Comparison of ENCODE assay signal across 1 cellular context in the genomic region with DNA sequence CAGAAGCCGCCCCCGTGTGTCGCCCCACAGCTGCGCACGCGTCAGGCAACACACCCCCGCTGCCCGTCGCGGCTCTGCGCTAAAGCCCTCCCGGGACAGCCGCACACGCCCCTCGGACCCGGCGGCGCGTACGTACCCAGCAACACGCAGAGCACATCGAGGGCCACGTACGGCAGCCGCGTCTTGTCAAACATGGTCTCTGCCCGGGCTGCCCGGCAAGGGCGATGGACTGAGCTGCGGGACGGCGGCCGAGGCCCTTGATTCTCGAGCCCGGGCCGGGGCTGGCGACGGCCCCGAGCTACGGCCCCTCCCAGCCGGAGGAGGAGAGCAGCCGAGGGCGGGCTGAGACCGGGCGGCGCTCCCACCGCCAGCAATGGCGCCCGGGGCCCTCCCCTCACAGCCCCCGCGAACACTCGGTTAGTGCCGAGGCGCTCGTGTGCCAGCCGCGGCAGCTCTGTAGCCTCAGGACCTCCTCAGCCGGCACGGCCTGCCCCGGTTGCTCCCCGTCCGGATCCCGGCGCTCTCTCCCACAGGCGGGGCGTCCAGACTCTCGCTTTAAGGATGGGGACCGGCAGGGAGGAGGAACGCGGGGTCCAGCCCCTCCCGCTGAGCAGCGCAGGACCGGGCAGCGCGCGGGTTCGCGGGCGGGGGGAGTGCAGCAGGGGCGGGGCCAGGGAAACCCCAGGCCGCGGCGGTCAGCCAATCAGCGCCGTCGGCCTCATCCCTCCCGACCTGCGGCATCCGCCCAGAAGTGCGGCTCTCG.
TF ChIP-seq lines count a peak whose summit lies in the region.

A gene (minus strand): TSS at position 529 of the 763 bp plus-strand sequence. CDS start 335 bp downstream, at position 194.

TF ChIP-seq in HepG2, 621 proteins besides CTCF, POLR2A, EP300 and RAD21 (continued from another document and continues in another):
- TF ChIP-seq, protein P1, sequence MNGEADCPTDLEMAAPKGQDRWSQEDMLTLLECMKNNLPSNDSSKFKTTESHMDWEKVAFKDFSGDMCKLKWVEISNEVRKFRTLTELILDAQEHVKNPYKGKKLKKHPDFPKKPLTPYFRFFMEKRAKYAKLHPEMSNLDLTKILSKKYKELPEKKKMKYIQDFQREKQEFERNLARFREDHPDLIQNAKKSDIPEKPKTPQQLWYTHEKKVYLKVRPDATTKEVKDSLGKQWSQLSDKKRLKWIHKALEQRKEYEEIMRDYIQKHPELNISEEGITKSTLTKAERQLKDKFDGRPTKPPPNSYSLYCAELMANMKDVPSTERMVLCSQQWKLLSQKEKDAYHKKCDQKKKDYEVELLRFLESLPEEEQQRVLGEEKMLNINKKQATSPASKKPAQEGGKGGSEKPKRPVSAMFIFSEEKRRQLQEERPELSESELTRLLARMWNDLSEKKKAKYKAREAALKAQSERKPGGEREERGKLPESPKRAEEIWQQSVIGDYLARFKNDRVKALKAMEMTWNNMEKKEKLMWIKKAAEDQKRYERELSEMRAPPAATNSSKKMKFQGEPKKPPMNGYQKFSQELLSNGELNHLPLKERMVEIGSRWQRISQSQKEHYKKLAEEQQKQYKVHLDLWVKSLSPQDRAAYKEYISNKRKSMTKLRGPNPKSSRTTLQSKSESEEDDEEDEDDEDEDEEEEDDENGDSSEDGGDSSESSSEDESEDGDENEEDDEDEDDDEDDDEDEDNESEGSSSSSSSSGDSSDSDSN (CRISPR knock-in tag; IDR thresholded peaks at IDR 0.05), result peak; percentile 94; the same call in 1 of the 2 replicates
- TF ChIP-seq NFRKB (IDR thresholded peaks at IDR 0.05) (no peak), MIER2 (CRISPR knock-in tag; IDR thresholded peaks at IDR 0.05) (no peak), ZNF672 (CRISPR knock-in tag; IDR thresholded peaks at IDR 0.05) (no peak), ZNF317 (CRISPR knock-in tag; IDR thresholded peaks at IDR 0.05) (no peak), BRD4 (CRISPR knock-in tag; IDR thresholded peaks at IDR 0.05) (0 out of 2 replicates have a peak, but pooled peaks have one; percentile 65), ZFX (CRISPR knock-in tag; IDR thresholded peaks at IDR 0.05; ENCODE audit: low read depth) (peak; percentile 76), ZNF549 (CRISPR knock-in tag; IDR thresholded peaks at IDR 0.05) (no peak), FOXC1 (CRISPR knock-in tag; IDR thresholded peaks at IDR 0.05; ENCODE audit: borderline replicate concordance) (peak; percentile 47; the same call in 1 of the 2 replicates), BORCS8-MEF2B (CRISPR knock-in tag; IDR thresholded peaks at IDR 0.05) (peak; percentile 62; the same call in 1 of the 2 replicates), YEATS2 (CRISPR knock-in tag; IDR thresholded peaks at IDR 0.05; ENCODE audit: borderline replicate concordance) (no peak)
- TF ChIP-seq, protein P2, sequence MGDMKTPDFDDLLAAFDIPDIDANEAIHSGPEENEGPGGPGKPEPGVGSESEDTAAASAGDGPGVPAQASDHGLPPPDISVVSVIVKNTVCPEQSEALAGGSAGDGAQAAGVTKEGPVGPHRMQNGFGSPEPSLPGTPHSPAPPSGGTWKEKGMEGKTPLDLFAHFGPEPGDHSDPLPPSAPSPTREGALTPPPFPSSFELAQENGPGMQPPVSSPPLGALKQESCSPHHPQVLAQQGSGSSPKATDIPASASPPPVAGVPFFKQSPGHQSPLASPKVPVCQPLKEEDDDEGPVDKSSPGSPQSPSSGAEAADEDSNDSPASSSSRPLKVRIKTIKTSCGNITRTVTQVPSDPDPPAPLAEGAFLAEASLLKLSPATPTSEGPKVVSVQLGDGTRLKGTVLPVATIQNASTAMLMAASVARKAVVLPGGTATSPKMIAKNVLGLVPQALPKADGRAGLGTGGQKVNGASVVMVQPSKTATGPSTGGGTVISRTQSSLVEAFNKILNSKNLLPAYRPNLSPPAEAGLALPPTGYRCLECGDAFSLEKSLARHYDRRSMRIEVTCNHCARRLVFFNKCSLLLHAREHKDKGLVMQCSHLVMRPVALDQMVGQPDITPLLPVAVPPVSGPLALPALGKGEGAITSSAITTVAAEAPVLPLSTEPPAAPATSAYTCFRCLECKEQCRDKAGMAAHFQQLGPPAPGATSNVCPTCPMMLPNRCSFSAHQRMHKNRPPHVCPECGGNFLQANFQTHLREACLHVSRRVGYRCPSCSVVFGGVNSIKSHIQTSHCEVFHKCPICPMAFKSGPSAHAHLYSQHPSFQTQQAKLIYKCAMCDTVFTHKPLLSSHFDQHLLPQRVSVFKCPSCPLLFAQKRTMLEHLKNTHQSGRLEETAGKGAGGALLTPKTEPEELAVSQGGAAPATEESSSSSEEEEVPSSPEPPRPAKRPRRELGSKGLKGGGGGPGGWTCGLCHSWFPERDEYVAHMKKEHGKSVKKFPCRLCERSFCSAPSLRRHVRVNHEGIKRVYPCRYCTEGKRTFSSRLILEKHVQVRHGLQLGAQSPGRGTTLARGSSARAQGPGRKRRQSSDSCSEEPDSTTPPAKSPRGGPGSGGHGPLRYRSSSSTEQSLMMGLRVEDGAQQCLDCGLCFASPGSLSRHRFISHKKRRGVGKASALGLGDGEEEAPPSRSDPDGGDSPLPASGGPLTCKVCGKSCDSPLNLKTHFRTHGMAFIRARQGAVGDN (CRISPR knock-in tag; IDR thresholded peaks at IDR 0.05), result peak; percentile 97
- TF ChIP-seq, protein P3, sequence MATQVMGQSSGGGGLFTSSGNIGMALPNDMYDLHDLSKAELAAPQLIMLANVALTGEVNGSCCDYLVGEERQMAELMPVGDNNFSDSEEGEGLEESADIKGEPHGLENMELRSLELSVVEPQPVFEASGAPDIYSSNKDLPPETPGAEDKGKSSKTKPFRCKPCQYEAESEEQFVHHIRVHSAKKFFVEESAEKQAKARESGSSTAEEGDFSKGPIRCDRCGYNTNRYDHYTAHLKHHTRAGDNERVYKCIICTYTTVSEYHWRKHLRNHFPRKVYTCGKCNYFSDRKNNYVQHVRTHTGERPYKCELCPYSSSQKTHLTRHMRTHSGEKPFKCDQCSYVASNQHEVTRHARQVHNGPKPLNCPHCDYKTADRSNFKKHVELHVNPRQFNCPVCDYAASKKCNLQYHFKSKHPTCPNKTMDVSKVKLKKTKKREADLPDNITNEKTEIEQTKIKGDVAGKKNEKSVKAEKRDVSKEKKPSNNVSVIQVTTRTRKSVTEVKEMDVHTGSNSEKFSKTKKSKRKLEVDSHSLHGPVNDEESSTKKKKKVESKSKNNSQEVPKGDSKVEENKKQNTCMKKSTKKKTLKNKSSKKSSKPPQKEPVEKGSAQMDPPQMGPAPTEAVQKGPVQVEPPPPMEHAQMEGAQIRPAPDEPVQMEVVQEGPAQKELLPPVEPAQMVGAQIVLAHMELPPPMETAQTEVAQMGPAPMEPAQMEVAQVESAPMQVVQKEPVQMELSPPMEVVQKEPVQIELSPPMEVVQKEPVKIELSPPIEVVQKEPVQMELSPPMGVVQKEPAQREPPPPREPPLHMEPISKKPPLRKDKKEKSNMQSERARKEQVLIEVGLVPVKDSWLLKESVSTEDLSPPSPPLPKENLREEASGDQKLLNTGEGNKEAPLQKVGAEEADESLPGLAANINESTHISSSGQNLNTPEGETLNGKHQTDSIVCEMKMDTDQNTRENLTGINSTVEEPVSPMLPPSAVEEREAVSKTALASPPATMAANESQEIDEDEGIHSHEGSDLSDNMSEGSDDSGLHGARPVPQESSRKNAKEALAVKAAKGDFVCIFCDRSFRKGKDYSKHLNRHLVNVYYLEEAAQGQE (IDR thresholded peaks at IDR 0.05; ENCODE audit: borderline replicate concordance in 1 of 2, low read depth in 1 of 2, low read length in 2 of 2), result no peak
- TF ChIP-seq, protein P4, sequence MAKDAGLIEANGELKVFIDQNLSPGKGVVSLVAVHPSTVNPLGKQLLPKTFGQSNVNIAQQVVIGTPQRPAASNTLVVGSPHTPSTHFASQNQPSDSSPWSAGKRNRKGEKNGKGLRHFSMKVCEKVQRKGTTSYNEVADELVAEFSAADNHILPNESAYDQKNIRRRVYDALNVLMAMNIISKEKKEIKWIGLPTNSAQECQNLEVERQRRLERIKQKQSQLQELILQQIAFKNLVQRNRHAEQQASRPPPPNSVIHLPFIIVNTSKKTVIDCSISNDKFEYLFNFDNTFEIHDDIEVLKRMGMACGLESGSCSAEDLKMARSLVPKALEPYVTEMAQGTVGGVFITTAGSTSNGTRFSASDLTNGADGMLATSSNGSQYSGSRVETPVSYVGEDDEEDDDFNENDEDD (CRISPR knock-in tag; IDR thresholded peaks at IDR 0.05; ENCODE audit: borderline replicate concordance), result peak; percentile 33; the same call in 1 of the 2 replicates
- TF ChIP-seq, protein P5, sequence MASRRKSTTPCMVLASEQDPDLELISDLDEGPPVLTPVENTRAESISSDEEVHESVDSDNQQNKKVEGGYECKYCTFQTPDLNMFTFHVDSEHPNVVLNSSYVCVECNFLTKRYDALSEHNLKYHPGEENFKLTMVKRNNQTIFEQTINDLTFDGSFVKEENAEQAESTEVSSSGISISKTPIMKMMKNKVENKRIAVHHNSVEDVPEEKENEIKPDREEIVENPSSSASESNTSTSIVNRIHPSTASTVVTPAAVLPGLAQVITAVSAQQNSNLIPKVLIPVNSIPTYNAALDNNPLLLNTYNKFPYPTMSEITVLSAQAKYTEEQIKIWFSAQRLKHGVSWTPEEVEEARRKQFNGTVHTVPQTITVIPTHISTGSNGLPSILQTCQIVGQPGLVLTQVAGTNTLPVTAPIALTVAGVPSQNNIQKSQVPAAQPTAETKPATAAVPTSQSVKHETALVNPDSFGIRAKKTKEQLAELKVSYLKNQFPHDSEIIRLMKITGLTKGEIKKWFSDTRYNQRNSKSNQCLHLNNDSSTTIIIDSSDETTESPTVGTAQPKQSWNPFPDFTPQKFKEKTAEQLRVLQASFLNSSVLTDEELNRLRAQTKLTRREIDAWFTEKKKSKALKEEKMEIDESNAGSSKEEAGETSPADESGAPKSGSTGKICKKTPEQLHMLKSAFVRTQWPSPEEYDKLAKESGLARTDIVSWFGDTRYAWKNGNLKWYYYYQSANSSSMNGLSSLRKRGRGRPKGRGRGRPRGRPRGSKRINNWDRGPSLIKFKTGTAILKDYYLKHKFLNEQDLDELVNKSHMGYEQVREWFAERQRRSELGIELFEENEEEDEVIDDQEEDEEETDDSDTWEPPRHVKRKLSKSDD (CRISPR knock-in tag; IDR thresholded peaks at IDR 0.05; ENCODE audit: low read depth), result no peak
- TF ChIP-seq, protein P6, sequence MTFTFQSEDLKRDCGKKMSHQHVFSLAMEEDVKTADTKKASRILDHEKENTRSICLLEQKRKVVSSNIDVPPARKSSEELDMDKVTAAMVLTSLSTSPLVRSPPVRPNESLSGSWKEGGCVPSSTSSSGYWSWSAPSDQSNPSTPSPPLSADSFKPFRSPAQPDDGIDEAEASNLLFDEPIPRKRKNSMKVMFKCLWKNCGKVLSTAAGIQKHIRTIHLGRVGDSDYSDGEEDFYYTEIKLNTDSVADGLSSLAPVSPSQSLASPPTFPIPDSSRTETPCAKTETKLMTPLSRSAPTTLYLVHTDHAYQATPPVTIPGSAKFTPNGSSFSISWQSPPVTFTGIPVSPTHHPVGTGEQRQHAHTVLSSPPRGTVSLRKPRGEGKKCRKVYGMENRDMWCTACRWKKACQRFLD (CRISPR knock-in tag; IDR thresholded peaks at IDR 0.05; ENCODE audit: borderline replicate concordance), result no peak
- TF ChIP-seq, protein P7, sequence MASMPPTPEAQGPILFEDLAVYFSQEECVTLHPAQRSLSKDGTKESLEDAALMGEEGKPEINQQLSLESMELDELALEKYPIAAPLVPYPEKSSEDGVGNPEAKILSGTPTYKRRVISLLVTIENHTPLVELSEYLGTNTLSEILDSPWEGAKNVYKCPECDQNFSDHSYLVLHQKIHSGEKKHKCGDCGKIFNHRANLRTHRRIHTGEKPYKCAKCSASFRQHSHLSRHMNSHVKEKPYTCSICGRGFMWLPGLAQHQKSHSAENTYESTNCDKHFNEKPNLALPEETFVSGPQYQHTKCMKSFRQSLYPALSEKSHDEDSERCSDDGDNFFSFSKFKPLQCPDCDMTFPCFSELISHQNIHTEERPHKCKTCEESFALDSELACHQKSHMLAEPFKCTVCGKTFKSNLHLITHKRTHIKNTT (CRISPR knock-in tag; IDR thresholded peaks at IDR 0.05), result no peak
- TF ChIP-seq, protein P8, sequence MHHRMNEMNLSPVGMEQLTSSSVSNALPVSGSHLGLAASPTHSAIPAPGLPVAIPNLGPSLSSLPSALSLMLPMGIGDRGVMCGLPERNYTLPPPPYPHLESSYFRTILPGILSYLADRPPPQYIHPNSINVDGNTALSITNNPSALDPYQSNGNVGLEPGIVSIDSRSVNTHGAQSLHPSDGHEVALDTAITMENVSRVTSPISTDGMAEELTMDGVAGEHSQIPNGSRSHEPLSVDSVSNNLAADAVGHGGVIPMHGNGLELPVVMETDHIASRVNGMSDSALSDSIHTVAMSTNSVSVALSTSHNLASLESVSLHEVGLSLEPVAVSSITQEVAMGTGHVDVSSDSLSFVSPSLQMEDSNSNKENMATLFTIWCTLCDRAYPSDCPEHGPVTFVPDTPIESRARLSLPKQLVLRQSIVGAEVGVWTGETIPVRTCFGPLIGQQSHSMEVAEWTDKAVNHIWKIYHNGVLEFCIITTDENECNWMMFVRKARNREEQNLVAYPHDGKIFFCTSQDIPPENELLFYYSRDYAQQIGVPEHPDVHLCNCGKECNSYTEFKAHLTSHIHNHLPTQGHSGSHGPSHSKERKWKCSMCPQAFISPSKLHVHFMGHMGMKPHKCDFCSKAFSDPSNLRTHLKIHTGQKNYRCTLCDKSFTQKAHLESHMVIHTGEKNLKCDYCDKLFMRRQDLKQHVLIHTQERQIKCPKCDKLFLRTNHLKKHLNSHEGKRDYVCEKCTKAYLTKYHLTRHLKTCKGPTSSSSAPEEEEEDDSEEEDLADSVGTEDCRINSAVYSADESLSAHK (CRISPR knock-in tag; IDR thresholded peaks at IDR 0.05; ENCODE audit: borderline replicate concordance), result no peak
- TF ChIP-seq, protein P9, sequence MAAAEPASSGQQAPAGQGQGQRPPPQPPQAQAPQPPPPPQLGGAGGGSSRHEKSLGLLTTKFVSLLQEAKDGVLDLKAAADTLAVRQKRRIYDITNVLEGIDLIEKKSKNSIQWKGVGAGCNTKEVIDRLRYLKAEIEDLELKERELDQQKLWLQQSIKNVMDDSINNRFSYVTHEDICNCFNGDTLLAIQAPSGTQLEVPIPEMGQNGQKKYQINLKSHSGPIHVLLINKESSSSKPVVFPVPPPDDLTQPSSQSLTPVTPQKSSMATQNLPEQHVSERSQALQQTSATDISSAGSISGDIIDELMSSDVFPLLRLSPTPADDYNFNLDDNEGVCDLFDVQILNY (CRISPR knock-in tag; conservative IDR thresholded peaks at IDR 0.05), result peak; percentile 80
- TF ChIP-seq, protein P10, sequence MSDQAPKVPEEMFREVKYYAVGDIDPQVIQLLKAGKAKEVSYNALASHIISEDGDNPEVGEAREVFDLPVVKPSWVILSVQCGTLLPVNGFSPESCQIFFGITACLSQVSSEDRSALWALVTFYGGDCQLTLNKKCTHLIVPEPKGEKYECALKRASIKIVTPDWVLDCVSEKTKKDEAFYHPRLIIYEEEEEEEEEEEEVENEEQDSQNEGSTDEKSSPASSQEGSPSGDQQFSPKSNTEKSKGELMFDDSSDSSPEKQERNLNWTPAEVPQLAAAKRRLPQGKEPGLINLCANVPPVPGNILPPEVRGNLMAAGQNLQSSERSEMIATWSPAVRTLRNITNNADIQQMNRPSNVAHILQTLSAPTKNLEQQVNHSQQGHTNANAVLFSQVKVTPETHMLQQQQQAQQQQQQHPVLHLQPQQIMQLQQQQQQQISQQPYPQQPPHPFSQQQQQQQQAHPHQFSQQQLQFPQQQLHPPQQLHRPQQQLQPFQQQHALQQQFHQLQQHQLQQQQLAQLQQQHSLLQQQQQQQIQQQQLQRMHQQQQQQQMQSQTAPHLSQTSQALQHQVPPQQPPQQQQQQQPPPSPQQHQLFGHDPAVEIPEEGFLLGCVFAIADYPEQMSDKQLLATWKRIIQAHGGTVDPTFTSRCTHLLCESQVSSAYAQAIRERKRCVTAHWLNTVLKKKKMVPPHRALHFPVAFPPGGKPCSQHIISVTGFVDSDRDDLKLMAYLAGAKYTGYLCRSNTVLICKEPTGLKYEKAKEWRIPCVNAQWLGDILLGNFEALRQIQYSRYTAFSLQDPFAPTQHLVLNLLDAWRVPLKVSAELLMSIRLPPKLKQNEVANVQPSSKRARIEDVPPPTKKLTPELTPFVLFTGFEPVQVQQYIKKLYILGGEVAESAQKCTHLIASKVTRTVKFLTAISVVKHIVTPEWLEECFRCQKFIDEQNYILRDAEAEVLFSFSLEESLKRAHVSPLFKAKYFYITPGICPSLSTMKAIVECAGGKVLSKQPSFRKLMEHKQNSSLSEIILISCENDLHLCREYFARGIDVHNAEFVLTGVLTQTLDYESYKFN (CRISPR knock-in tag; conservative IDR thresholded peaks at IDR 0.05), result peak; percentile 41
